Comparison of ENCODE assay signal across 1 cellular context in genomic region chr11:110447897-110448522, GRCh38.
TF ChIP-seq lines count a peak whose summit lies in the region.

No MANE protein-coding gene starts in this region.

TF ChIP-seq in neural cell, 6 proteins besides CTCF, POLR2A, EP300 and RAD21 (continued from another document):
- no peak for TF ChIP-seq EZH2 (IDR thresholded peaks at IDR 0.05; ENCODE audit: borderline replicate concordance, insufficient read depth, low read length, poor library complexity, severe bottlenecking)
- no peak for TF ChIP-seq TAF1 (IDR thresholded peaks at IDR 0.05; ENCODE audit: low read depth)
- TF ChIP-seq, protein P1, sequence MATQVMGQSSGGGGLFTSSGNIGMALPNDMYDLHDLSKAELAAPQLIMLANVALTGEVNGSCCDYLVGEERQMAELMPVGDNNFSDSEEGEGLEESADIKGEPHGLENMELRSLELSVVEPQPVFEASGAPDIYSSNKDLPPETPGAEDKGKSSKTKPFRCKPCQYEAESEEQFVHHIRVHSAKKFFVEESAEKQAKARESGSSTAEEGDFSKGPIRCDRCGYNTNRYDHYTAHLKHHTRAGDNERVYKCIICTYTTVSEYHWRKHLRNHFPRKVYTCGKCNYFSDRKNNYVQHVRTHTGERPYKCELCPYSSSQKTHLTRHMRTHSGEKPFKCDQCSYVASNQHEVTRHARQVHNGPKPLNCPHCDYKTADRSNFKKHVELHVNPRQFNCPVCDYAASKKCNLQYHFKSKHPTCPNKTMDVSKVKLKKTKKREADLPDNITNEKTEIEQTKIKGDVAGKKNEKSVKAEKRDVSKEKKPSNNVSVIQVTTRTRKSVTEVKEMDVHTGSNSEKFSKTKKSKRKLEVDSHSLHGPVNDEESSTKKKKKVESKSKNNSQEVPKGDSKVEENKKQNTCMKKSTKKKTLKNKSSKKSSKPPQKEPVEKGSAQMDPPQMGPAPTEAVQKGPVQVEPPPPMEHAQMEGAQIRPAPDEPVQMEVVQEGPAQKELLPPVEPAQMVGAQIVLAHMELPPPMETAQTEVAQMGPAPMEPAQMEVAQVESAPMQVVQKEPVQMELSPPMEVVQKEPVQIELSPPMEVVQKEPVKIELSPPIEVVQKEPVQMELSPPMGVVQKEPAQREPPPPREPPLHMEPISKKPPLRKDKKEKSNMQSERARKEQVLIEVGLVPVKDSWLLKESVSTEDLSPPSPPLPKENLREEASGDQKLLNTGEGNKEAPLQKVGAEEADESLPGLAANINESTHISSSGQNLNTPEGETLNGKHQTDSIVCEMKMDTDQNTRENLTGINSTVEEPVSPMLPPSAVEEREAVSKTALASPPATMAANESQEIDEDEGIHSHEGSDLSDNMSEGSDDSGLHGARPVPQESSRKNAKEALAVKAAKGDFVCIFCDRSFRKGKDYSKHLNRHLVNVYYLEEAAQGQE (IDR thresholded peaks at IDR 0.05; ENCODE audit: borderline replicate concordance): no peak
- peak; percentile 81 for TF ChIP-seq SMC3 (conservative IDR thresholded peaks at IDR 0.05; ENCODE audit: poor library complexity)
- no peak for TF ChIP-seq POLR2AphosphoS5 (IDR thresholded peaks at IDR 0.05)
TF ChIP-seq in neural cell: peak in this region for 1.
